ENCODE assay signal across 17 cellular contexts in genomic region chr13:44715287-44716224, GRCh38.
DNase-seq lines count a peak whose midpoint lies in the region; ATAC-seq and TF ChIP-seq lines count a peak whose summit lies in the region.
"Had no signal": no experiment of that assay in that cellular context is flagged by ENCODE, and none has a peak within 500 bp of the region (broad histone marks: within the 10 kb centered on the region; RNA-seq: fewer than 3 reads in every experiment).

No MANE protein-coding gene starts in this region.

- no peaks in the 10 kb centered on the region for H3K36me3 ChIP-seq in mammary epithelial cell (ENCODE audit: insufficient read depth, low read length)
- H3K36me3 ChIP-seq in prostate gland = no peaks in the 10 kb centered on the region
- H3K36me3 ChIP-seq in CD8-positive, alpha-beta memory T cell (ENCODE audit: insufficient read depth, low read length) = no peaks in the 10 kb centered on the region
- H3K36me3 ChIP-seq: BLaER1, pancreas, tibial nerve had no signal

- H3K27ac ChIP-seq in mammary epithelial cell (ENCODE audit: insufficient read depth, low read depth, low read length) (peak overlapping the region; percentile 83), prostate gland (peak overlapping the region; percentile 16 to 49)
- no peak overlapping the region for H3K27ac ChIP-seq in CD8-positive, alpha-beta memory T cell (ENCODE audit: low read depth, low read length)
- H3K27ac ChIP-seq: BLaER1, pancreas had no signal

- BruUV-seq in mammary epithelial cell (replicated peaks; lab: Mats Ljungman, UMichigan) = no TSS peak

- H3K36me3 Mint-ChIP-seq in CD8-positive, alpha-beta memory T cell = no peaks in the 10 kb centered on the region
- H3K36me3 Mint-ChIP-seq: activated naive CD8-positive, alpha-beta T cell treated with anti-CD3 and anti-CD28 coated beads, Interleukin-2, amount 10 ng/mL, durations not matched to agents 7 days and 5 days had no signal

- H3K4me3 ChIP-seq in mammary epithelial cell (replicated peaks in 1 of 3; ENCODE audit: insufficient read depth in 1 of 3, low read depth in 2 of 3, low read length in 3 of 3) (peak overlapping the region in 1 of 3 experiments; percentile 6), prostate gland (no peak overlapping the region)
- no peak overlapping the region for H3K4me3 ChIP-seq in CD8-positive, alpha-beta memory T cell (ENCODE audit: low read length)
- H3K4me3 ChIP-seq: BLaER1, pancreas, tibial nerve had no signal

- H3K27me3 ChIP-seq in mammary epithelial cell (ENCODE audit: insufficient read depth, low read length) (no peaks in the 10 kb centered on the region), prostate gland (replicated peaks; ENCODE audit: insufficient read depth) (no peaks in the 10 kb centered on the region)
- H3K27me3 ChIP-seq in CD8-positive, alpha-beta memory T cell (ENCODE audit: insufficient read depth, low read length, poor library complexity, severe bottlenecking) = no peaks in the 10 kb centered on the region
- H3K27me3 ChIP-seq: BLaER1, pancreas, tibial nerve had no signal

- no peak for TF ChIP-seq POLR2A in prostate gland (IDR thresholded peaks at IDR 0.05)

- H2AFZ ChIP-seq in mammary epithelial cell (ENCODE audit: low read depth, low read length) = peak overlapping the region; percentile 75

- dilution Hi-C loops in mammary epithelial cell (cut with HindIII; ENCODE audit: low sequenced_read_pairs) = loop anchor here (5.0 kb wide), 1 partner anchor 57 kb away; no protein-coding TSS in a partner anchor

- H3K4me1 ChIP-seq in mammary epithelial cell (ENCODE audit: insufficient read depth, low read length) = peaks cover 61% of the 10 kb centered on the region
- no peaks in the 10 kb centered on the region for H3K4me1 ChIP-seq in prostate gland (replicated peaks)
- no peaks in the 10 kb centered on the region for H3K4me1 ChIP-seq in CD8-positive, alpha-beta memory T cell (ENCODE audit: insufficient read depth, low read length)
- H3K4me1 ChIP-seq: BLaER1 had no signal

- H4K20me1 ChIP-seq in mammary epithelial cell (ENCODE audit: insufficient read depth, low read length) = no peaks in the 10 kb centered on the region
- H4K20me1 ChIP-seq: BLaER1 had no signal

- H3K9me3 ChIP-seq in mammary epithelial cell (replicated peaks; ENCODE audit: insufficient read depth, low read length) (no peaks in the 10 kb centered on the region), prostate gland (no peaks in the 10 kb centered on the region)
- H3K9me3 ChIP-seq in CD8-positive, alpha-beta memory T cell (ENCODE audit: low read length) = no peaks in the 10 kb centered on the region
- H3K9me3 ChIP-seq: BLaER1, pancreas, tibial nerve had no signal

- no peak for ATAC-seq in HG03521 (IDR thresholded peaks at IDR 0.05; ENCODE audit: unreplicated experiment)
- ATAC-seq: activated CD4-positive, CD25-positive, alpha-beta regulatory T cell treated with anti-CD3 and anti-CD28 coated beads, Interleukin-2, amount 50 U/mL, for 24 hours; pancreas had no signal

- H3K27me3 Mint-ChIP-seq in CD8-positive, alpha-beta memory T cell = peaks cover 0 to 11% of the 10 kb centered on the region in 2 donors
- H3K27me3 Mint-ChIP-seq: activated naive CD8-positive, alpha-beta T cell treated with anti-CD3 and anti-CD28 coated beads, Interleukin-2, amount 10 ng/mL, durations not matched to agents 7 days and 5 days had no signal

- H3K9me3 Mint-ChIP-seq in CD8-positive, alpha-beta memory T cell = no peaks in the 10 kb centered on the region
- H3K9me3 Mint-ChIP-seq: activated naive CD8-positive, alpha-beta T cell treated with anti-CD3 and anti-CD28 coated beads, Interleukin-2, amount 10 ng/mL, durations not matched to agents 7 days and 5 days had no signal

- H3K79me2 ChIP-seq in mammary epithelial cell (ENCODE audit: insufficient read depth, low read length) = no peaks in the 10 kb centered on the region

- in situ Hi-C loops in mammary epithelial cell (cut with MboI; ENCODE audit: low sequenced_read_pairs in 2 of 2) = no loop called here

- POLR2A ChIA-PET in CD8-positive, alpha-beta memory T cell (lab: Charles Lee) = no interaction called here

- WGBS in mammary epithelial cell (ENCODE audit: low coverage, missing lambda C conversion rate) = 9% methylated on average over 11 of the region's 11 CpGs
- WGBS in prostate gland = 22% methylated on average over 11 of the region's 11 CpGs

- TF ChIP-seq CTCF in mammary epithelial cell (conservative IDR thresholded peaks at IDR 0.05 in 1 of 2, IDR thresholded peaks at IDR 0.05 in 1 of 2; ENCODE audit: extremely low read depth in 1 of 2, insufficient read depth in 1 of 2, low read depth in 1 of 2, low read length in 2 of 2) (no peak), prostate gland (IDR thresholded peaks at IDR 0.05) (no peak)

- H3K27ac Mint-ChIP-seq in CD8-positive, alpha-beta memory T cell = no peak overlapping the region
- H3K27ac Mint-ChIP-seq: activated naive CD8-positive, alpha-beta T cell treated with anti-CD3 and anti-CD28 coated beads, Interleukin-2, amount 10 ng/mL, durations not matched to agents 7 days and 5 days had no signal

- intact Hi-C loops in mammary epithelial cell (cut with micrococcal nuclease) (no loop called here), prostate gland (cut with DNase I) (no loop called here)

- H3K4me1 Mint-ChIP-seq in CD8-positive, alpha-beta memory T cell = no peaks in the 10 kb centered on the region

- CTCF ChIA-PET in mammary epithelial cell (lab: Charles Lee; ENCODE audit: low non-redundant PET) = no interaction called here
- CTCF ChIA-PET in CD8-positive, alpha-beta memory T cell (lab: Charles Lee) = interaction anchor here (0.6 kb wide), 1 partner anchor 8 kb away, joined by 3 read pairs; no protein-coding TSS in a partner anchor

- DNase-seq in AG20443 (ENCODE audit: low spot score) (peak; percentile 32), NCI-H1092 treated with DMSO at 0.1 percent for 48 hours (lab: John Stamatoyannopoulos, UW) (peak; percentile 72), mammary epithelial cell (no peak), prostate gland (ENCODE audit: low spot score) (peak; percentile 44), NCI-H187 treated with DMSO at 0.1 percent for 48 hours (lab: John Stamatoyannopoulos, UW) (no peak)
- DNase-seq in CD8-positive, alpha-beta memory T cell = no peak
- no peak for DNase-seq in effector CD8-positive, alpha-beta T cell (lab: John Stamatoyannopoulos, UW)
- DNase-seq: activated naive CD8-positive, alpha-beta T cell treated with anti-CD3 and anti-CD28 coated beads, Interleukin-2, amount 10 ng/mL, durations not matched to agents 7 days and 5 days; dermis blood vessel endothelial cell; DMS79 treated with DMSO at 0.1 percent for 48 hours; KBM-7; NCI-H2227 treated with DMSO at 0.1 percent for 48 hours; pancreas had no signal

- peak overlapping the region; percentile 23 for H3K9ac ChIP-seq in mammary epithelial cell (ENCODE audit: insufficient read depth, low read length)
- H3K9ac ChIP-seq: BLaER1 had no signal

- no peak overlapping the region for H3K4me3 Mint-ChIP-seq in CD8-positive, alpha-beta memory T cell
- H3K4me3 Mint-ChIP-seq: activated naive CD8-positive, alpha-beta T cell treated with anti-CD3 and anti-CD28 coated beads, Interleukin-2, amount 10 ng/mL, durations not matched to agents 7 days and 5 days had no signal

- H3K4me2 ChIP-seq in mammary epithelial cell (ENCODE audit: insufficient read depth, low read depth, low read length) = peak overlapping the region; percentile 50
- H3K4me2 ChIP-seq: BLaER1 had no signal

Comparison
In these comparisons a context has a peak if more than half of its experiments do, and no peak if none do; other contexts are left out.
1. DNase-seq: peak in AG20443 (single experiment), NCI-H1092 treated with DMSO at 0.1 percent for 48 hours (single experiment) and prostate gland (single experiment); none in mammary epithelial cell (single experiment), CD8-positive, alpha-beta memory T cell (0 of 5), effector CD8-positive, alpha-beta T cell (single experiment) and NCI-H187 treated with DMSO at 0.1 percent for 48 hours (single experiment).